Comparison of ENCODE assay signal across 19 cellular contexts in the genomic region with DNA sequence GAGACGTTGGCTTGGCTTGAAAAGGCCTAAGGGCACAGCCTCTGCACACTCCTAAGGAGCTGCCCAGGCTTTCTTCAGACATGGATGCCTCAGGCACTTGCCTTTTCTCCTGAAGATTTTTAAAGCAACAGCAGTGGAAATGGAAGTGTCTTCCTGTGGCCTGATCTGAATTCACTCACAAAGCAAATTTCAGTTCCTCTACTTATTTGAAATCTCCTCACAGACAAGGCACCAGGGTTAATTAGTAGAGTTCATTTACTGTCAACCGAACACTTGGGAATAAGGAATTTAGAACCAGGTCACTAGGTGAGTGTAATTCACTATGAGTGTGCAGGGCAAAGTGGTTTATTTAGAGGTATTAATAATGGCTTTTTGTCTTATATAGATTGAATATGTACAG. TPM values are rescaled to one million over a fixed set of nuclear protein-coding genes. Genes with fewer than 3 reads are reported as not detected.
A peak's percentile ranks its signal among the peaks of the same experiment; 100 is the strongest.
DNase-seq lines count a peak whose midpoint lies in the region; ATAC-seq, FAIRE-seq and TF ChIP-seq lines count a peak whose summit lies in the region.
"Had no signal": no experiment of that assay in that cellular context is flagged by ENCODE, and none has a peak within 500 bp of the region (broad histone marks: within the 10 kb centered on the region; RNA-seq: fewer than 3 reads in every experiment).

No MANE protein-coding gene starts in this region.

- H4K8ac ChIP-seq in trophoblast cell (ENCODE audit: low read depth, low read length) = no peak overlapping the region

- POLR2A ChIA-PET in GM12878 (lab: Charles Lee) = interaction anchor here (0.5 kb wide), 1 partner anchor 987 kb away, joined by 3 read pairs; no protein-coding TSS in a partner anchor

- no peak overlapping the region for H2AK5ac ChIP-seq in trophoblast cell (ENCODE audit: low read length)

- peaks cover 5% of the 10 kb centered on the region for H3K4me1 ChIP-seq in GM12878 (ENCODE audit: control insufficient read depth, insufficient read depth, low read length)
- no peaks in the 10 kb centered on the region for H3K4me1 ChIP-seq in trophoblast cell (ENCODE audit: control insufficient read depth in 1 of 2, insufficient read depth in 2 of 2, low read length in 2 of 2)
- H3K4me1 ChIP-seq: BLaER1, HAP-1 had no signal

- no peak overlapping the region for H3K4me3 ChIP-seq in GM12878
- H3K4me3 ChIP-seq in trophoblast cell (ENCODE audit: low read depth, low read length) = no peak overlapping the region
- H3K4me3 ChIP-seq: BLaER1, GM23248, HAP-1 had no signal

- H3K79me2 ChIP-seq in GM12878 (ENCODE audit: control insufficient read depth, insufficient read depth, low read length) (no peaks in the 10 kb centered on the region), trophoblast cell (ENCODE audit: control insufficient read depth, insufficient read depth, low read length, poor library complexity) (no peaks in the 10 kb centered on the region)

- H3K23ac ChIP-seq in trophoblast cell (ENCODE audit: low read length) = no peak overlapping the region

- in situ Hi-C loops in GM12878 (cut with MboI) = no loop called here

- no peak overlapping the region for H2BK12ac ChIP-seq in trophoblast cell (ENCODE audit: low read length)

- no peak for TF ChIP-seq EP300 in GM12878 (IDR thresholded peaks at IDR 0.05; ENCODE audit: borderline replicate concordance in 1 of 2, control insufficient read depth in 1 of 2, low read depth in 2 of 2, low read length in 2 of 2)

- peak; percentile 36 for DNase-seq in ELF-1 (ENCODE audit: low read depth, low spot score)
- peak; percentile 7 for DNase-seq in GM20000 (ENCODE audit: low spot score)
- DNase-seq in GM12878 (ENCODE audit: low read depth, low spot score) = no peak
- DNase-seq in trophoblast cell = peak; percentile 28 to 59
- DNase-seq in NCI-H2081 (lab: John Stamatoyannopoulos, UW) = no peak
- DNase-seq in posterior vena cava (ENCODE audit: low spot score) = no peak
- DNase-seq in stimulated activated naive B cell treated with anti-CD40 and anti-IgM and Interleukin-4, amounts not matched to agents 10 μg/mL and 1 μg/mL and 100 μg/mL, for 72 hours = no peak
- DNase-seq: 8988T; CD4-positive, alpha-beta memory T cell; DMS79 treated with DMSO at 0.1 percent for 48 hours; GM23248 had no signal

- no peak overlapping the region for H3K4ac ChIP-seq in trophoblast cell (ENCODE audit: low read depth, low read length)

- H2BK5ac ChIP-seq in trophoblast cell (ENCODE audit: low read depth, low read length, poor library complexity) = no peak overlapping the region

- H3K9me3 Mint-ChIP-seq in stimulated activated naive B cell treated with anti-CD40 and anti-IgM and Interleukin-4, amounts not matched to agents 10 μg/mL and 1 μg/mL and 100 μg/mL, for 72 hours = peaks cover 0 to 2% of the 10 kb centered on the region in 2 donors

- H4K20me1 ChIP-seq in GM12878 (ENCODE audit: control insufficient read depth, insufficient read depth) = no peaks in the 10 kb centered on the region
- H4K20me1 ChIP-seq: BLaER1 had no signal

- CTCF ChIA-PET in GM12878 (lab: Yijun Ruan, JAX) = no interaction called here

- RAD21 ChIA-PET in GM12878 (lab: Charles Lee; ENCODE audit: unreplicated experiment) = no interaction called here

- H3K27ac Mint-ChIP-seq in stimulated activated naive B cell treated with anti-CD40 and anti-IgM and Interleukin-4, amounts not matched to agents 10 μg/mL and 1 μg/mL and 100 μg/mL, for 72 hours = no peak overlapping the region
- H3K27ac Mint-ChIP-seq: CD14-positive monocyte had no signal

- SMC1A ChIA-PET in GM12878 (lab: Charles Lee; ENCODE audit: uncharacterized antibody, unreplicated experiment) = no interaction called here

- no peak overlapping the region for H2BK120ac ChIP-seq in trophoblast cell (ENCODE audit: insufficient read depth, low read length, poor library complexity)

- BruUV-seq in GM12878 (replicated peaks; lab: Mats Ljungman, UMichigan) = no TSS peak

- no peaks in the 10 kb centered on the region for H3K79me1 ChIP-seq in trophoblast cell (ENCODE audit: low read length)

- no peak for ATAC-seq in GM12878
- no peak for ATAC-seq in stimulated activated naive B cell treated with anti-CD40 and anti-IgM and Interleukin-4, amounts not matched to agents 10 μg/mL and 1 μg/mL and 100 μg/mL, for 72 hours (replicated peaks)

- no peaks in the 10 kb centered on the region for H3K36me3 Mint-ChIP-seq in stimulated activated naive B cell treated with anti-CD40 and anti-IgM and Interleukin-4, amounts not matched to agents 10 μg/mL and 1 μg/mL and 100 μg/mL, for 72 hours
- H3K36me3 Mint-ChIP-seq: CD14-positive monocyte; CD4-positive, alpha-beta memory T cell had no signal

- H3K4me2 ChIP-seq in GM12878 (ENCODE audit: control insufficient read depth, insufficient read depth) = no peak overlapping the region
- no peak overlapping the region for H3K4me2 ChIP-seq in trophoblast cell (ENCODE audit: low read length)
- H3K4me2 ChIP-seq: BLaER1 had no signal

- peaks cover 5% of the 10 kb centered on the region in 2 donors for H3K27me3 Mint-ChIP-seq in stimulated activated naive B cell treated with anti-CD40 and anti-IgM and Interleukin-4, amounts not matched to agents 10 μg/mL and 1 μg/mL and 100 μg/mL, for 72 hours

- H3K9me3 ChIP-seq in GM12878 (replicated peaks; ENCODE audit: control insufficient read depth, insufficient read depth, low read length) = no peaks in the 10 kb centered on the region
- no peaks in the 10 kb centered on the region for H3K9me3 ChIP-seq in trophoblast cell (ENCODE audit: insufficient read depth, low read depth, low read length)
- H3K9me3 ChIP-seq: BLaER1, HAP-1 had no signal

- peaks cover 8% of the 10 kb centered on the region in 2 donors for H3K4me1 Mint-ChIP-seq in stimulated activated naive B cell treated with anti-CD40 and anti-IgM and Interleukin-4, amounts not matched to agents 10 μg/mL and 1 μg/mL and 100 μg/mL, for 72 hours
- H3K4me1 Mint-ChIP-seq: CD4-positive, alpha-beta memory T cell had no signal

- H4K91ac ChIP-seq in trophoblast cell (ENCODE audit: low read depth, low read length) = no peak overlapping the region

- TF ChIP-seq CTCF in GM20000 (IDR thresholded peaks at IDR 0.05; ENCODE audit: extremely low read depth, missing control alignments) = no peak
- TF ChIP-seq CTCF in GM12878 (IDR thresholded peaks at IDR 0.05 in 2 of 3, conservative IDR thresholded peaks at IDR 0.05 in 1 of 3; ENCODE audit: control insufficient read depth in 2 of 3, extremely low read depth in 1 of 3, insufficient read depth in 1 of 3, low read depth in 3 of 3, low read length in 3 of 3) = no peak

- H3K27me3 ChIP-seq in GM12878 (replicated peaks in 1 of 2; ENCODE audit: control insufficient read depth in 2 of 2, insufficient read depth in 2 of 2, low read length in 1 of 2) (no peaks in the 10 kb centered on the region; a peak in 1 of 4 replicates), trophoblast cell (ENCODE audit: insufficient read depth, low read length) (no peaks in the 10 kb centered on the region)
- H3K27me3 ChIP-seq: BLaER1 had no signal

- no peak overlapping the region for H3K4me3 Mint-ChIP-seq in stimulated activated naive B cell treated with anti-CD40 and anti-IgM and Interleukin-4, amounts not matched to agents 10 μg/mL and 1 μg/mL and 100 μg/mL, for 72 hours
- H3K4me3 Mint-ChIP-seq: CD14-positive monocyte; CD4-positive, alpha-beta memory T cell had no signal

- no peak overlapping the region for H3K14ac ChIP-seq in trophoblast cell (ENCODE audit: low read length)

- H2AFZ ChIP-seq in GM12878 (ENCODE audit: control insufficient read depth, low read depth, low read length) = no peak overlapping the region
- H2AFZ ChIP-seq in trophoblast cell (ENCODE audit: insufficient read depth, low read length, poor library complexity) = no peak overlapping the region
- H2AFZ ChIP-seq: GM23248 had no signal

- FAIRE-seq in GM12878 (lab: Jason Lieb, UNC) = no peak

- 24% methylated on average over 2 of the region's 2 CpGs for WGBS in GM12878 (ENCODE audit: insufficient coverage, insufficient replicate concordance, low lambda C conversion rate, missing lambda C conversion rate)
- no CpG with 5 or more reads among the region's 2 CpGs for WGBS in trophoblast cell (ENCODE audit: extremely low coverage, insufficient coverage, insufficient read length)

- no peak overlapping the region for H4K12ac ChIP-seq in trophoblast cell (ENCODE audit: low read depth, low read length)

- intact Hi-C loops in GM12878 (cut with micrococcal nuclease; ENCODE audit: unreplicated experiment) = no loop called here
- intact Hi-C loops in posterior vena cava (cut with DNase I) = no loop called here

- no peak overlapping the region for H3K9ac ChIP-seq in GM12878 (ENCODE audit: control insufficient read depth, insufficient read depth, low read length)
- H3K9ac ChIP-seq in trophoblast cell (ENCODE audit: low read length) = no peak overlapping the region
- H3K9ac ChIP-seq: BLaER1, GM23248 had no signal

- H3K18ac ChIP-seq in trophoblast cell (ENCODE audit: low read length) = no peak overlapping the region

- H3K36me3 ChIP-seq in GM12878 (ENCODE audit: control insufficient read depth in 2 of 2, insufficient read depth in 2 of 2, low read length in 1 of 2) (no peaks in the 10 kb centered on the region), trophoblast cell (ENCODE audit: control insufficient read depth in 1 of 2, insufficient read depth in 2 of 2, low read length in 2 of 2) (no peaks in the 10 kb centered on the region)
- H3K36me3 ChIP-seq: BLaER1 had no signal

- H3K27ac ChIP-seq in GM12878 (ENCODE audit: control insufficient read depth, insufficient read depth) = no peak overlapping the region
- H3K27ac ChIP-seq in trophoblast cell (ENCODE audit: low read depth, low read length) = no peak overlapping the region
- H3K27ac ChIP-seq: BLaER1, GM23248 had no signal

- TF ChIP-seq RAD21 in GM12878 (IDR thresholded peaks at IDR 0.05; ENCODE audit: insufficient read depth, low read depth, low read length) = no peak

- TF ChIP-seq POLR2A in GM12878 (IDR thresholded peaks at IDR 0.05; ENCODE audit: low read depth, low read length) = no peak

RNA-seq across cellular contexts. Expression of a gene that starts 27.2 kb away (rescaled TPM):
- total RNA-seq in GM12878 (2013; cell fraction: nucleolus; rRNA removed) = not detected in 2 replicates
- total RNA-seq in GM12878 (2014; rRNA removed) (0.11 TPM in 2 replicates), GM12878 (2014; rRNA removed; fragmentation: Illumina TruSeq; extraction: Trizol) (0.13 and 0.14 TPM in 2 replicates), GM12878 (2021) (0.05 TPM in 1 of 2 replicates, not detected in the other), posterior vena cava (not detected)
- not detected for polyA plus RNA-seq in GM12878 (2011; ENCODE audit: low read depth)
- polyA plus RNA-seq in GM12878 (2011; rRNA removed) (0.04 and 0.07 TPM in 2 replicates), GM12878 (2014; fragmentation: Illumina TruSeq; extraction: Trizol) (0.11 and 0.12 TPM in 2 replicates), GM12878 (2014; fragmentation: Nextera tagmentation; extraction: Ambion mirVana) (under 1 TPM; 0.20 to 0.23 TPM), GM12878 (2014; rRNA removed) (0.09 and 0.15 TPM in 2 replicates), GM12878 (2016; fragmentation: Nextera tagmentation; extraction: Ambion mirVana) (under 1 TPM; 0.10 to 0.48 TPM)
- 0.01 TPM in 1 of 2 replicates, not detected in the other for polyA plus RNA-seq in GM12878 (2011; cell fraction: cytosol; rRNA removed)
- polyA plus RNA-seq in GM12878 (2011; cell fraction: nucleus; rRNA removed) = not detected in 2 replicates
- 0.03 and 0.04 TPM in 2 replicates for polyA plus RNA-seq in GM12878 (2012)
- polyA minus RNA-seq in GM12878 (2011; rRNA and poly(A)+ RNA removed) = not detected in 2 replicates
- not detected in 2 replicates for polyA minus RNA-seq in GM12878 (2011; cell fraction: cytosol; rRNA and poly(A)+ RNA removed)
- not detected in 2 replicates for polyA minus RNA-seq in GM12878 (2011; cell fraction: nucleus; rRNA and poly(A)+ RNA removed)
- 0.08 and 0.10 TPM in 2 replicates for polyA plus RNA-seq in trophoblast cell (2013)
- total RNA-seq: A673; CD4-positive, alpha-beta memory T cell; G401; GM23248; H4; HT-29 had no signal
- polyA plus RNA-seq: AG04450; CD14-positive monocyte; CD4-positive, alpha-beta memory T cell; GM23248 had no signal

Comparison
In these comparisons a context has a peak if more than half of its experiments do, and no peak if none do; other contexts are left out.
1. DNase-seq: peak in ELF-1 (single experiment), GM20000 (single experiment) and trophoblast cell (2 of 2); none in GM12878 (single experiment), NCI-H2081 (0 of 2), posterior vena cava (single experiment) and stimulated activated naive B cell treated with anti-CD40 and anti-IgM and Interleukin-4, amounts not matched to agents 10 μg/mL and 1 μg/mL and 100 μg/mL, for 72 hours (single experiment).